1 cellular context compared by ENCODE assay signal in genomic region chr7:103076767-103077166, GRCh38.
A peak's percentile ranks its signal among the peaks of the same experiment; 100 is the strongest.
TF ChIP-seq lines count a peak whose summit lies in the region.

No MANE protein-coding gene starts in this region.

TF ChIP-seq in K562, 482 proteins besides CTCF, POLR2A, EP300 and RAD21 (continued from another document):
- TF ChIP-seq HNRNPL (IDR thresholded peaks at IDR 0.05; ENCODE audit: low read depth, low read length) (no peak), POU5F1 (IDR thresholded peaks at IDR 0.05; ENCODE audit: borderline replicate concordance, low read depth, low read length, partially characterized antibody) (no peak), THRAP3 (IDR thresholded peaks at IDR 0.05; ENCODE audit: borderline replicate concordance) (no peak), GATAD2B (IDR thresholded peaks at IDR 0.05; ENCODE audit: borderline replicate concordance) (no peak), KDM1A (IDR thresholded peaks at IDR 0.05) (peak in 1 of 2 experiments; percentile 27; a peak in 1 of 4 replicates), GMEB1 (CRISPR knock-in tag; IDR thresholded peaks at IDR 0.05) (no peak), NR0B1 (IDR thresholded peaks at IDR 0.05; ENCODE audit: partially characterized antibody) (no peak), DACH1 (IDR thresholded peaks at IDR 0.05; ENCODE audit: partially characterized antibody) (no peak), CEBPB (tag; IDR thresholded peaks at IDR 0.05) (peak; percentile 84), FOXJ3 (CRISPR knock-in tag; IDR thresholded peaks at IDR 0.05) (no peak), ZNF561 (CRISPR knock-in tag; conservative IDR thresholded peaks at IDR 0.05) (no peak), CEBPG (CRISPR knock-in tag; IDR thresholded peaks at IDR 0.05) (peak; percentile 56; the same call in 1 of the 2 replicates), CEBPG (tag; conservative IDR thresholded peaks at IDR 0.05 in 1 of 2, IDR thresholded peaks at IDR 0.05 in 1 of 2) (peak in 1 of 2 experiments; percentile 53; a peak in 2 of 4 replicates), PHB (CRISPR knock-in tag; IDR thresholded peaks at IDR 0.05) (no peak), LCOR (CRISPR knock-in tag; IDR thresholded peaks at IDR 0.05) (no peak), SRF (CRISPR knock-in tag; IDR thresholded peaks at IDR 0.05) (no peak), ZNF121 (CRISPR knock-in tag; conservative IDR thresholded peaks at IDR 0.05) (no peak), PBX2 (CRISPR knock-in tag; IDR thresholded peaks at IDR 0.05; ENCODE audit: low read depth) (no peak), PBX2 (tag; conservative IDR thresholded peaks at IDR 0.05; ENCODE audit: low read depth) (no peak), DDX20 (tag; IDR thresholded peaks at IDR 0.05; ENCODE audit: low read depth) (no peak), ZSCAN32 (CRISPR knock-in tag; IDR thresholded peaks at IDR 0.05) (no peak), HDGF (IDR thresholded peaks at IDR 0.05) (no peak), TCF7 (IDR thresholded peaks at IDR 0.05; ENCODE audit: borderline replicate concordance) (no peak)
- TF ChIP-seq, protein P1, sequence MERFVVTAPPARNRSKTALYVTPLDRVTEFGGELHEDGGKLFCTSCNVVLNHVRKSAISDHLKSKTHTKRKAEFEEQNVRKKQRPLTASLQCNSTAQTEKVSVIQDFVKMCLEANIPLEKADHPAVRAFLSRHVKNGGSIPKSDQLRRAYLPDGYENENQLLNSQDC (CRISPR knock-in tag; IDR thresholded peaks at IDR 0.05): no peak
- TF ChIP-seq, protein P2, sequence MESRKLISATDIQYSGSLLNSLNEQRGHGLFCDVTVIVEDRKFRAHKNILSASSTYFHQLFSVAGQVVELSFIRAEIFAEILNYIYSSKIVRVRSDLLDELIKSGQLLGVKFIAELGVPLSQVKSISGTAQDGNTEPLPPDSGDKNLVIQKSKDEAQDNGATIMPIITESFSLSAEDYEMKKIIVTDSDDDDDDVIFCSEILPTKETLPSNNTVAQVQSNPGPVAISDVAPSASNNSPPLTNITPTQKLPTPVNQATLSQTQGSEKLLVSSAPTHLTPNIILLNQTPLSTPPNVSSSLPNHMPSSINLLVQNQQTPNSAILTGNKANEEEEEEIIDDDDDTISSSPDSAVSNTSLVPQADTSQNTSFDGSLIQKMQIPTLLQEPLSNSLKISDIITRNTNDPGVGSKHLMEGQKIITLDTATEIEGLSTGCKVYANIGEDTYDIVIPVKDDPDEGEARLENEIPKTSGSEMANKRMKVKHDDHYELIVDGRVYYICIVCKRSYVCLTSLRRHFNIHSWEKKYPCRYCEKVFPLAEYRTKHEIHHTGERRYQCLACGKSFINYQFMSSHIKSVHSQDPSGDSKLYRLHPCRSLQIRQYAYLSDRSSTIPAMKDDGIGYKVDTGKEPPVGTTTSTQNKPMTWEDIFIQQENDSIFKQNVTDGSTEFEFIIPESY (CRISPR knock-in tag; IDR thresholded peaks at IDR 0.05): peak; percentile 86
- TF ChIP-seq, protein P3, sequence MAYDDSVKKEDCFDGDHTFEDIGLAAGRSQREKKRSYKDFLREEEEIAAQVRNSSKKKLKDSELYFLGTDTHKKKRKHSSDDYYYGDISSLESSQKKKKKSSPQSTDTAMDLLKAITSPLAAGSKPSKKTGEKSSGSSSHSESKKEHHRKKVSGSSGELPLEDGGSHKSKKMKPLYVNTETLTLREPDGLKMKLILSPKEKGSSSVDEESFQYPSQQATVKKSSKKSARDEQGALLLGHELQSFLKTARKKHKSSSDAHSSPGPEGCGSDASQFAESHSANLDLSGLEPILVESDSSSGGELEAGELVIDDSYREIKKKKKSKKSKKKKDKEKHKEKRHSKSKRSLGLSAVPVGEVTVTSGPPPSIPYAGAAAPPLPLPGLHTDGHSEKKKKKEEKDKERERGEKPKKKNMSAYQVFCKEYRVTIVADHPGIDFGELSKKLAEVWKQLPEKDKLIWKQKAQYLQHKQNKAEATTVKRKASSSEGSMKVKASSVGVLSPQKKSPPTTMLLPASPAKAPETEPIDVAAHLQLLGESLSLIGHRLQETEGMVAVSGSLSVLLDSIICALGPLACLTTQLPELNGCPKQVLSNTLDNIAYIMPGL (CRISPR knock-in tag; IDR thresholded peaks at IDR 0.05): no peak
